In genomic region chr3:163490119-163490518, GRCh38 we compare ENCODE assay signal across 8 cellular contexts.
A peak's percentile ranks its signal among the peaks of the same experiment; 100 is the strongest.
DNase-seq lines count a peak whose midpoint lies in the region; ATAC-seq and TF ChIP-seq lines count a peak whose summit lies in the region.

No MANE protein-coding gene starts in this region.

- H3K9me3 Mint-ChIP-seq in stimulated activated naive B cell treated with anti-CD40 and anti-IgM and Interleukin-4, amounts not matched to agents 10 μg/mL and 1 μg/mL and 100 μg/mL, for 72 hours = peaks cover 1 to 3% of the 10 kb centered on the region in 2 donors

- H3K27ac Mint-ChIP-seq in stimulated activated naive B cell treated with anti-CD40 and anti-IgM and Interleukin-4, amounts not matched to agents 10 μg/mL and 1 μg/mL and 100 μg/mL, for 72 hours = no peak overlapping the region

- peak; percentile 42 for TF ChIP-seq CTCF in foreskin fibroblast (IDR thresholded peaks at IDR 0.05; ENCODE audit: low read depth, low read length)

- H3K4me3 Mint-ChIP-seq in stimulated activated naive B cell treated with anti-CD40 and anti-IgM and Interleukin-4, amounts not matched to agents 10 μg/mL and 1 μg/mL and 100 μg/mL, for 72 hours = no peak overlapping the region

- peak; percentile 96 for ATAC-seq in GM18868 (IDR thresholded peaks at IDR 0.05; ENCODE audit: unreplicated experiment)
- ATAC-seq in HG03432 (IDR thresholded peaks at IDR 0.05; ENCODE audit: unreplicated experiment) = peak; percentile 94
- ATAC-seq in stimulated activated naive B cell treated with anti-CD40 and anti-IgM and Interleukin-4, amounts not matched to agents 10 μg/mL and 1 μg/mL and 100 μg/mL, for 72 hours (replicated peaks) = peak; percentile 71 to 73

- no peaks in the 10 kb centered on the region for H3K27me3 Mint-ChIP-seq in stimulated activated naive B cell treated with anti-CD40 and anti-IgM and Interleukin-4, amounts not matched to agents 10 μg/mL and 1 μg/mL and 100 μg/mL, for 72 hours

- H3K4me3 ChIP-seq in foreskin fibroblast (ENCODE audit: low read depth in 1 of 2, low read length in 2 of 2) = no peak overlapping the region

- DNase-seq in DMS153 treated with DMSO at 0.1 percent for 48 hours (lab: John Stamatoyannopoulos, UW; ENCODE audit: unreplicated experiment) = peak; percentile 11
- DNase-seq in RPMI8226 = peak; percentile 83
- peak in 1 of 2 donors; percentile 1 for DNase-seq in foreskin fibroblast
- DNase-seq in stimulated activated naive B cell treated with anti-CD40 and anti-IgM and Interleukin-4, amounts not matched to agents 10 μg/mL and 1 μg/mL and 100 μg/mL, for 72 hours = no peak
- no peak for DNase-seq in activated CD4-positive, CD25-positive, alpha-beta regulatory T cell (lab: John Stamatoyannopoulos, UW)
- DNase-seq in occipital lobe (lab: John Stamatoyannopoulos, UW) = no peak

- no peaks in the 10 kb centered on the region for H3K36me3 Mint-ChIP-seq in stimulated activated naive B cell treated with anti-CD40 and anti-IgM and Interleukin-4, amounts not matched to agents 10 μg/mL and 1 μg/mL and 100 μg/mL, for 72 hours

- H3K4me1 Mint-ChIP-seq in stimulated activated naive B cell treated with anti-CD40 and anti-IgM and Interleukin-4, amounts not matched to agents 10 μg/mL and 1 μg/mL and 100 μg/mL, for 72 hours = no peaks in the 10 kb centered on the region

Comparison
In these comparisons a context has a peak if more than half of its experiments do, and no peak if none do; other contexts are left out.
1. DNase-seq: peak in DMS153 treated with DMSO at 0.1 percent for 48 hours (single experiment) and RPMI8226 (single experiment); none in stimulated activated naive B cell treated with anti-CD40 and anti-IgM and Interleukin-4, amounts not matched to agents 10 μg/mL and 1 μg/mL and 100 μg/mL, for 72 hours (single experiment), activated CD4-positive, CD25-positive, alpha-beta regulatory T cell (0 of 4) and occipital lobe (single experiment).
2. Peak in every context shown above with its lines, with median percentiles within 50 percentile points of each other: ATAC-seq.